In the genomic region with DNA sequence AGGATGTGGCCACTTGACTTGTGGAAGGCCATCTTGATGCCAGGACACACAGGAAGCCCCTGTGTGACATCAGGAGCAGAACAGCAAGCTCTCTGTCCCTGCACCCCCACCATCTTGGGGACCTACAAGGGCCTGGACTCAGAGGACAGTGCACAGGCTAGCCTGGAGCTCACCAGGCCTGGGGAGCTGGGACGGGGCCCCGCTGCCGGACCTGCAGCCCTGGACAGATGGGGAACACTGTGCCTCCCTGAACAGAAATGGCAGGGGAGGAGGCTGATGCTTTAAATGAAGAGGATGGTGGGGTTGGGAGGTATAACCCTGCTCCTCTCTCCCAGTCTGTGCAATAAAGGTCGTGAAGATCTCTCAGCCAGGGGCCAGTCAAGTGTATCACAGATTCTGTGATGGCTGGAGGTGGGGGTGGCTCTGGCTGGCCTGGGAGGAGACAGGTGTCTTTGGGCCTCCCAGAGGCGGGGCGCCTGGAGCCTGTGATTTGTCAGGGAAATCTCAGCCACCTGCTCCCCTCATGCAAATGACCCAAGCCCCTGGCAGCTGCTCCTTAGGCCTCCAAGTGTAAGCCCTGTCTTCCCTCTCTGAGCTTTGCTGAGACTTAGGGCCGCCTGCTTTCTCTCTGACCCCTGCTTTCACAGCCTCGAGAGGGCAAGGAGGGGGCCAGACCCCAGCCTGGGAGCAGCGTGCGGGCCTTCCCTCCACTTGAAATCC, we compare ENCODE assay signal across 9 cellular contexts. TPM values are rescaled to one million over a fixed set of nuclear protein-coding genes. Genes with fewer than 3 reads are reported as not detected.
DNase-seq lines count a peak whose midpoint lies in the region; ATAC-seq and TF ChIP-seq lines count a peak whose summit lies in the region.
"Had no signal": no experiment of that assay in that cellular context is flagged by ENCODE, and none has a peak within 500 bp of the region (broad histone marks: within the 10 kb centered on the region; RNA-seq: fewer than 3 reads in every experiment).

No MANE protein-coding gene starts in this region.

- TF ChIP-seq CTCF in GM13977 (IDR thresholded peaks at IDR 0.05; ENCODE audit: extremely low read depth, insufficient read depth, missing control alignments) (no peak), KMS-11 (conservative IDR thresholded peaks at IDR 0.05; ENCODE audit: low read depth, low read length) (no peak)

- H3K4me2 ChIP-seq in KMS-11 = no peak overlapping the region

- H3K27me3 ChIP-seq in KMS-11 (ENCODE audit: insufficient read depth, low read depth) = peaks cover 5% of the 10 kb centered on the region; the same call in 1 of the 2 replicates
- H3K27me3 ChIP-seq: ovary had no signal

- peak; percentile 62 for ATAC-seq in GM21423 (IDR thresholded peaks at IDR 0.05; ENCODE audit: unreplicated experiment)

- peaks cover 10% of the 10 kb centered on the region for H3K4me1 ChIP-seq in KMS-11 (ENCODE audit: low read depth, poor library complexity, severe bottlenecking)

- DNase-seq in GM13977 (ENCODE audit: low spot score) (peak; percentile 76), cerebellar nuclear complex (lab: John Stamatoyannopoulos, UW) (peak; percentile 6 to 16), occipital lobe (lab: John Stamatoyannopoulos, UW) (no peak), DMS114 treated with DMSO at 0.1 percent for 48 hours (lab: John Stamatoyannopoulos, UW; ENCODE audit: unreplicated experiment) (no peak), HCEC 1CT (no peak)
- DNase-seq in stimulated activated CD4-positive, alpha-beta T cell treated with anti-CD3 and anti-CD28 coated beads, Interleukin-15, amount 100 ng/mL, for 24 hours = no peak
- DNase-seq: ovary had no signal

- H2AFZ ChIP-seq in KMS-11 (ENCODE audit: low read depth) = peak overlapping the region; percentile 34; the same call in 1 of the 2 replicates

- in situ Hi-C loops in GM13977 (cut with MboI; ENCODE audit: low pct_unique_long_range_greater_than_20kb, low sequenced_read_pairs, unreplicated experiment) = no loop called here

- H3K36me3 ChIP-seq in KMS-11 (ENCODE audit: insufficient read depth) = no peaks in the 10 kb centered on the region
- H3K36me3 ChIP-seq: ovary had no signal

- no peak overlapping the region for H3K27ac ChIP-seq in KMS-11
- H3K27ac ChIP-seq: ovary had no signal

- H4K20me1 ChIP-seq in KMS-11 (ENCODE audit: insufficient read depth) = no peaks in the 10 kb centered on the region

- H3K79me2 ChIP-seq in KMS-11 (ENCODE audit: insufficient read depth, low read depth) = no peaks in the 10 kb centered on the region

- H3K4me3 ChIP-seq in KMS-11 (IDR thresholded peaks at IDR 0.05; ENCODE audit: insufficient read depth, low read depth, low read length) = no peak overlapping the region
- H3K4me3 ChIP-seq: ovary had no signal

- no peak overlapping the region for H3K9ac ChIP-seq in KMS-11

RNA-seq across cellular contexts. Expression of a gene that starts 1.1 kb away (rescaled TPM):
- total RNA-seq in occipital lobe = 0.94 TPM

RNA-seq across cellular contexts. Expression of a gene that starts 11.4 kb away (rescaled TPM):
- 11.2 TPM for total RNA-seq in occipital lobe

RNA-seq across cellular contexts. Expression of a gene that starts 11.4 kb away (rescaled TPM):
- total RNA-seq in occipital lobe = 3.9 TPM

RNA-seq across cellular contexts. Expression of a gene that starts 12.3 kb away (rescaled TPM):
- total RNA-seq in occipital lobe = 66.8 TPM

RNA-seq across cellular contexts. Expression of a gene that starts 18.0 kb away (rescaled TPM):
- 61.3 TPM for total RNA-seq in occipital lobe

Comparison
In these comparisons a context has a peak if more than half of its experiments do, and no peak if none do; other contexts are left out.
1. DNase-seq: peak in GM13977 (single experiment) and cerebellar nuclear complex (2 of 2); none in occipital lobe (single experiment), DMS114 treated with DMSO at 0.1 percent for 48 hours (single experiment), stimulated activated CD4-positive, alpha-beta T cell treated with anti-CD3 and anti-CD28 coated beads, Interleukin-15, amount 100 ng/mL, for 24 hours (single experiment) and HCEC 1CT (single experiment).